In the genomic region with DNA sequence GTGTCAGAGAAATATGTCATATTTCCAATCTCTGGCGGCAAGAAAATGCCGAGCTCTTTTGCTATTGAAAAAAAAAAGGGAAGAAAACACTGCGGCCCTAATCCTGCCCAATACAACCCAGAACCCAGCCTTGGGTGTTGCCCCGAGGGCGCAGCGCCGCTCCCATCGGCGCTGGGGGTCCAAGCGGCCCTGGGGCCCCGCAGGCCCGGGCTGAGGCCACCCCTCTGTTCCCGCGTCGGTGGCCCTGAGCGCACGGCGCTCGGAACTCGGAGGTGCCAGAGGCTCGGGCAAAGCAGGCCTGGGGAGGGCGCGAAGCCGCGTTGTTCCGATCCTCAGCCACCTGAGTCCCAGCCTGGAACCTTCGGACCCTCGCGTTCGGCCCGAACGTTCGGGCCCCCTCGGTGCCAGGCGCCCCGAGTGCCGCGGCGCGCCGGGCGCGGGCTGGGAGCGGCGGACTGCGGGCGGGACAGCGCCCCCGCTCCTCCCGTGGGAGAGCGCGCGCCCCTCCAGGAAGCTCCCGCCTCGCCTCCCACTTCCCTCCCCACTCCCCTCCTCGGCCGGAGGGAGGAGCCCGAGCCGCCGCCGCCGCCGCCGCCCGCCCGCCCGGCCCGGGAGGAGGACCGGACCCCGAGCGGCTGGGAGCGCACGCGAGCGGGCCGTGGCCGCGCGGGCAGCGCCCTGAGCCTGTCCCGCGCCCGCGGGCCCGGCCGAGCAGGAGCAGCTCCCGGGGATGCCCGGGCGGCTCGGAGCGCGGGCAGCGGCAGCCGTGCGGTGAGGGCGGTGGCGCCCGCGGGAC, we compare ENCODE assay signal across 1 cellular context.
TF ChIP-seq lines count a peak whose summit lies in the region.

A gene (plus strand): TSS at position 594 of the 796 bp plus-strand sequence. CDS start 18,160 bp downstream, outside the sequence.

TF ChIP-seq in HepG2, 621 proteins besides CTCF, POLR2A, EP300 and RAD21 (continued from another document and continues in another):
- TF ChIP-seq, protein P1, sequence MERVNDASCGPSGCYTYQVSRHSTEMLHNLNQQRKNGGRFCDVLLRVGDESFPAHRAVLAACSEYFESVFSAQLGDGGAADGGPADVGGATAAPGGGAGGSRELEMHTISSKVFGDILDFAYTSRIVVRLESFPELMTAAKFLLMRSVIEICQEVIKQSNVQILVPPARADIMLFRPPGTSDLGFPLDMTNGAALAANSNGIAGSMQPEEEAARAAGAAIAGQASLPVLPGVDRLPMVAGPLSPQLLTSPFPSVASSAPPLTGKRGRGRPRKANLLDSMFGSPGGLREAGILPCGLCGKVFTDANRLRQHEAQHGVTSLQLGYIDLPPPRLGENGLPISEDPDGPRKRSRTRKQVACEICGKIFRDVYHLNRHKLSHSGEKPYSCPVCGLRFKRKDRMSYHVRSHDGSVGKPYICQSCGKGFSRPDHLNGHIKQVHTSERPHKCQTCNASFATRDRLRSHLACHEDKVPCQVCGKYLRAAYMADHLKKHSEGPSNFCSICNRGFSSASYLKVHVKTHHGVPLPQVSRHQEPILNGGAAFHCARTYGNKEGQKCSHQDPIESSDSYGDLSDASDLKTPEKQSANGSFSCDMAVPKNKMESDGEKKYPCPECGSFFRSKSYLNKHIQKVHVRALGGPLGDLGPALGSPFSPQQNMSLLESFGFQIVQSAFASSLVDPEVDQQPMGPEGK (CRISPR knock-in tag; IDR thresholded peaks at IDR 0.05): peak; percentile 24; the same call in 1 of the 2 replicates
- TF ChIP-seq ZNF292 (CRISPR knock-in tag; IDR thresholded peaks at IDR 0.05; ENCODE audit: borderline replicate concordance, low read depth): no peak
- TF ChIP-seq, protein P2, sequence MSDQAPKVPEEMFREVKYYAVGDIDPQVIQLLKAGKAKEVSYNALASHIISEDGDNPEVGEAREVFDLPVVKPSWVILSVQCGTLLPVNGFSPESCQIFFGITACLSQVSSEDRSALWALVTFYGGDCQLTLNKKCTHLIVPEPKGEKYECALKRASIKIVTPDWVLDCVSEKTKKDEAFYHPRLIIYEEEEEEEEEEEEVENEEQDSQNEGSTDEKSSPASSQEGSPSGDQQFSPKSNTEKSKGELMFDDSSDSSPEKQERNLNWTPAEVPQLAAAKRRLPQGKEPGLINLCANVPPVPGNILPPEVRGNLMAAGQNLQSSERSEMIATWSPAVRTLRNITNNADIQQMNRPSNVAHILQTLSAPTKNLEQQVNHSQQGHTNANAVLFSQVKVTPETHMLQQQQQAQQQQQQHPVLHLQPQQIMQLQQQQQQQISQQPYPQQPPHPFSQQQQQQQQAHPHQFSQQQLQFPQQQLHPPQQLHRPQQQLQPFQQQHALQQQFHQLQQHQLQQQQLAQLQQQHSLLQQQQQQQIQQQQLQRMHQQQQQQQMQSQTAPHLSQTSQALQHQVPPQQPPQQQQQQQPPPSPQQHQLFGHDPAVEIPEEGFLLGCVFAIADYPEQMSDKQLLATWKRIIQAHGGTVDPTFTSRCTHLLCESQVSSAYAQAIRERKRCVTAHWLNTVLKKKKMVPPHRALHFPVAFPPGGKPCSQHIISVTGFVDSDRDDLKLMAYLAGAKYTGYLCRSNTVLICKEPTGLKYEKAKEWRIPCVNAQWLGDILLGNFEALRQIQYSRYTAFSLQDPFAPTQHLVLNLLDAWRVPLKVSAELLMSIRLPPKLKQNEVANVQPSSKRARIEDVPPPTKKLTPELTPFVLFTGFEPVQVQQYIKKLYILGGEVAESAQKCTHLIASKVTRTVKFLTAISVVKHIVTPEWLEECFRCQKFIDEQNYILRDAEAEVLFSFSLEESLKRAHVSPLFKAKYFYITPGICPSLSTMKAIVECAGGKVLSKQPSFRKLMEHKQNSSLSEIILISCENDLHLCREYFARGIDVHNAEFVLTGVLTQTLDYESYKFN (CRISPR knock-in tag; conservative IDR thresholded peaks at IDR 0.05): no peak
- no peak for TF ChIP-seq HNRNPK (IDR thresholded peaks at IDR 0.05; ENCODE audit: low read depth, low read length, poor library complexity, severe bottlenecking)
- TF ChIP-seq, protein P3, sequence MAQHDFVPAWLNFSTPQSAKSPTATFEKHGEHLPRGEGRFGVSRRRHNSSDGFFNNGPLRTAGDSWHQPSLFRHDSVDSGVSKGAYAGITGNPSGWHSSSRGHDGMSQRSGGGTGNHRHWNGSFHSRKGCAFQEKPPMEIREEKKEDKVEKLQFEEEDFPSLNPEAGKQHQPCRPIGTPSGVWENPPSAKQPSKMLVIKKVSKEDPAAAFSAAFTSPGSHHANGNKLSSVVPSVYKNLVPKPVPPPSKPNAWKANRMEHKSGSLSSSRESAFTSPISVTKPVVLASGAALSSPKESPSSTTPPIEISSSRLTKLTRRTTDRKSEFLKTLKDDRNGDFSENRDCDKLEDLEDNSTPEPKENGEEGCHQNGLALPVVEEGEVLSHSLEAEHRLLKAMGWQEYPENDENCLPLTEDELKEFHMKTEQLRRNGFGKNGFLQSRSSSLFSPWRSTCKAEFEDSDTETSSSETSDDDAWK (CRISPR knock-in tag; IDR thresholded peaks at IDR 0.05): no peak
- no peak; the same call in 1 of the 2 replicates for TF ChIP-seq ZNF33B (CRISPR knock-in tag; IDR thresholded peaks at IDR 0.05)
- no peak for TF ChIP-seq RFXANK (CRISPR knock-in tag; IDR thresholded peaks at IDR 0.05)
- no peak for TF ChIP-seq CHD2 (IDR thresholded peaks at IDR 0.05; ENCODE audit: low read depth, low read length)
- TF ChIP-seq, protein P4, sequence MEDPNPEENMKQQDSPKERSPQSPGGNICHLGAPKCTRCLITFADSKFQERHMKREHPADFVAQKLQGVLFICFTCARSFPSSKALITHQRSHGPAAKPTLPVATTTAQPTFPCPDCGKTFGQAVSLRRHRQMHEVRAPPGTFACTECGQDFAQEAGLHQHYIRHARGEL (CRISPR knock-in tag; IDR thresholded peaks at IDR 0.05): no peak
- no peak; the same call in 1 of the 2 replicates for TF ChIP-seq KDM2A (CRISPR knock-in tag; IDR thresholded peaks at IDR 0.05; ENCODE audit: borderline replicate concordance, low read depth)
- no peak for TF ChIP-seq ZNF670 (CRISPR knock-in tag; IDR thresholded peaks at IDR 0.05; ENCODE audit: borderline replicate concordance)
- TF ChIP-seq SMARCE1 (IDR thresholded peaks at IDR 0.05; ENCODE audit: borderline replicate concordance): no peak
- TF ChIP-seq FOSL1 (CRISPR knock-in tag; IDR thresholded peaks at IDR 0.05; ENCODE audit: borderline replicate concordance): no peak
- no peak for TF ChIP-seq ZNF629 (CRISPR knock-in tag; conservative IDR thresholded peaks at IDR 0.05)
- no peak for TF ChIP-seq ZSCAN29 (CRISPR knock-in tag; conservative IDR thresholded peaks at IDR 0.05)
- no peak for TF ChIP-seq ZSCAN31 (CRISPR knock-in tag; IDR thresholded peaks at IDR 0.05; ENCODE audit: low read depth)
- TF ChIP-seq HNRNPH1 (optimal IDR thresholded peaks at IDR 0.05; ENCODE audit: low read depth, low read length): no peak
- TF ChIP-seq, protein P5, sequence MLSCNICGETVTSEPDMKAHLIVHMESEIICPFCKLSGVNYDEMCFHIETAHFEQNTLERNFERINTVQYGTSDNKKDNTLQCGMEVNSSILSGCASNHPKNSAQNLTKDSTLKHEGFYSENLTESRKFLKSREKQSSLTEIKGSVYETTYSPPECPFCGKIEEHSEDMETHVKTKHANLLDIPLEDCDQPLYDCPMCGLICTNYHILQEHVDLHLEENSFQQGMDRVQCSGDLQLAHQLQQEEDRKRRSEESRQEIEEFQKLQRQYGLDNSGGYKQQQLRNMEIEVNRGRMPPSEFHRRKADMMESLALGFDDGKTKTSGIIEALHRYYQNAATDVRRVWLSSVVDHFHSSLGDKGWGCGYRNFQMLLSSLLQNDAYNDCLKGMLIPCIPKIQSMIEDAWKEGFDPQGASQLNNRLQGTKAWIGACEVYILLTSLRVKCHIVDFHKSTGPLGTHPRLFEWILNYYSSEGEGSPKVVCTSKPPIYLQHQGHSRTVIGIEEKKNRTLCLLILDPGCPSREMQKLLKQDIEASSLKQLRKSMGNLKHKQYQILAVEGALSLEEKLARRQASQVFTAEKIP (CRISPR knock-in tag; IDR thresholded peaks at IDR 0.05; ENCODE audit: borderline replicate concordance): no peak
- TF ChIP-seq, protein P6, sequence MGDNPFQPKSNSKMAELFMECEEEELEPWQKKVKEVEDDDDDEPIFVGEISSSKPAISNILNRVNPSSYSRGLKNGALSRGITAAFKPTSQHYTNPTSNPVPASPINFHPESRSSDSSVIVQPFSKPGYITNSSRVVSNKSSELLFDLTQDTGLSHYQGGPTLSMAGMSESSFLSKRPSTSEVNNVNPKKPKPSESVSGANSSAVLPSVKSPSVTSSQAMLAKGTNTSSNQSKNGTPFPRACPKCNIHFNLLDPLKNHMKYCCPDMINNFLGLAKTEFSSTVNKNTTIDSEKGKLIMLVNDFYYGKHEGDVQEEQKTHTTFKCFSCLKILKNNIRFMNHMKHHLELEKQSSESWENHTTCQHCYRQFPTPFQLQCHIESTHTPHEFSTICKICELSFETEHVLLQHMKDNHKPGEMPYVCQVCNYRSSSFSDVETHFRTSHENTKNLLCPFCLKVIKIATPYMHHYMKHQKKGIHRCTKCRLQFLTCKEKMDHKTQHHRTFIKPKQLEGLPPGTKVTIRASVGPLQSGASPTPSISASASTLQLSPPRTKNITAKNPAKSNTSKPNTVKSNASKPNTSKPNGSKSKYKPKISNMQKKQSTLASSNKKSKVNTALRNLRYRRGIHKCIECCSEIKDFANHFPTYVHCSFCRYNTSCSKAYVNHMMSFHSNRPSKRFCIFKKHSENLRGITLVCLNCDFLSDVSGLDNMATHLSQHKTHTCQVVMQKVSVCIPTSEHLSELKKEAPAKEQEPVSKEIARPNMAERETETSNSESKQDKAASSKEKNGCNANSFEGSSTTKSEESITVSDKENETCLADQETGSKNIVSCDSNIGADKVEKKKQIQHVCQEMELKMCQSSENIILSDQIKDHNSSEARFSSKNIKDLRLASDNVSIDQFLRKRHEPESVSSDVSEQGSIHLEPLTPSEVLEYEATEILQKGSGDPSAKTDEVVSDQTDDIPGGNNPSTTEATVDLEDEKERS (CRISPR knock-in tag; IDR thresholded peaks at IDR 0.05): no peak
- TF ChIP-seq, protein P7, sequence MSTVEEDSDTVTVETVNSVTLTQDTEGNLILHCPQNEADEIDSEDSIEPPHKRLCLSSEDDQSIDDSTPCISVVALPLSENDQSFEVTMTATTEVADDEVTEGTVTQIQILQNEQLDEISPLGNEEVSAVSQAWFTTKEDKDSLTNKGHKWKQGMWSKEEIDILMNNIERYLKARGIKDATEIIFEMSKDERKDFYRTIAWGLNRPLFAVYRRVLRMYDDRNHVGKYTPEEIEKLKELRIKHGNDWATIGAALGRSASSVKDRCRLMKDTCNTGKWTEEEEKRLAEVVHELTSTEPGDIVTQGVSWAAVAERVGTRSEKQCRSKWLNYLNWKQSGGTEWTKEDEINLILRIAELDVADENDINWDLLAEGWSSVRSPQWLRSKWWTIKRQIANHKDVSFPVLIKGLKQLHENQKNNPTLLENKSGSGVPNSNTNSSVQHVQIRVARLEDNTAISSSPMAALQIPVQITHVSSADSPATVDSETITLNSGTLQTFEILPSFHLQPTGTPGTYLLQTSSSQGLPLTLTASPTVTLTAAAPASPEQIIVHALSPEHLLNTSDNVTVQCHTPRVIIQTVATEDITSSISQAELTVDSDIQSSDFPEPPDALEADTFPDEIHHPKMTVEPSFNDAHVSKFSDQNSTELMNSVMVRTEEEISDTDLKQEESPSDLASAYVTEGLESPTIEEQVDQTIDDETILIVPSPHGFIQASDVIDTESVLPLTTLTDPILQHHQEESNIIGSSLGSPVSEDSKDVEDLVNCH (CRISPR knock-in tag; IDR thresholded peaks at IDR 0.05): no peak
- no peak for TF ChIP-seq TEAD2 (CRISPR knock-in tag; IDR thresholded peaks at IDR 0.05)
- TF ChIP-seq, protein P8, sequence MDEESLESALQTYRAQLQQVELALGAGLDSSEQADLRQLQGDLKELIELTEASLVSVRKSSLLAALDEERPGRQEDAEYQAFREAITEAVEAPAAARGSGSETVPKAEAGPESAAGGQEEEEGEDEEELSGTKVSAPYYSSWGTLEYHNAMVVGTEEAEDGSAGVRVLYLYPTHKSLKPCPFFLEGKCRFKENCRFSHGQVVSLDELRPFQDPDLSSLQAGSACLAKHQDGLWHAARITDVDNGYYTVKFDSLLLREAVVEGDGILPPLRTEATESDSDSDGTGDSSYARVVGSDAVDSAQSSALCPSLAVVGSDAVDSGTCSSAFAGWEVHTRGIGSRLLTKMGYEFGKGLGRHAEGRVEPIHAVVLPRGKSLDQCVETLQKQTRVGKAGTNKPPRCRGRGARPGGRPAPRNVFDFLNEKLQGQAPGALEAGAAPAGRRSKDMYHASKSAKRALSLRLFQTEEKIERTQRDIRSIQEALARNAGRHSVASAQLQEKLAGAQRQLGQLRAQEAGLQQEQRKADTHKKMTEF (CRISPR knock-in tag; IDR thresholded peaks at IDR 0.05): 0 out of 2 replicates have a peak, but pooled peaks have one; percentile 19
- no peak; the same call in 1 of the 2 replicates for TF ChIP-seq ZNF547 (CRISPR knock-in tag; IDR thresholded peaks at IDR 0.05)
- TF ChIP-seq ZNF530 (CRISPR knock-in tag; IDR thresholded peaks at IDR 0.05; ENCODE audit: low read depth): no peak
- no peak for TF ChIP-seq RBM22 (optimal IDR thresholded peaks at IDR 0.05; ENCODE audit: low read length)
- TF ChIP-seq, protein P9, sequence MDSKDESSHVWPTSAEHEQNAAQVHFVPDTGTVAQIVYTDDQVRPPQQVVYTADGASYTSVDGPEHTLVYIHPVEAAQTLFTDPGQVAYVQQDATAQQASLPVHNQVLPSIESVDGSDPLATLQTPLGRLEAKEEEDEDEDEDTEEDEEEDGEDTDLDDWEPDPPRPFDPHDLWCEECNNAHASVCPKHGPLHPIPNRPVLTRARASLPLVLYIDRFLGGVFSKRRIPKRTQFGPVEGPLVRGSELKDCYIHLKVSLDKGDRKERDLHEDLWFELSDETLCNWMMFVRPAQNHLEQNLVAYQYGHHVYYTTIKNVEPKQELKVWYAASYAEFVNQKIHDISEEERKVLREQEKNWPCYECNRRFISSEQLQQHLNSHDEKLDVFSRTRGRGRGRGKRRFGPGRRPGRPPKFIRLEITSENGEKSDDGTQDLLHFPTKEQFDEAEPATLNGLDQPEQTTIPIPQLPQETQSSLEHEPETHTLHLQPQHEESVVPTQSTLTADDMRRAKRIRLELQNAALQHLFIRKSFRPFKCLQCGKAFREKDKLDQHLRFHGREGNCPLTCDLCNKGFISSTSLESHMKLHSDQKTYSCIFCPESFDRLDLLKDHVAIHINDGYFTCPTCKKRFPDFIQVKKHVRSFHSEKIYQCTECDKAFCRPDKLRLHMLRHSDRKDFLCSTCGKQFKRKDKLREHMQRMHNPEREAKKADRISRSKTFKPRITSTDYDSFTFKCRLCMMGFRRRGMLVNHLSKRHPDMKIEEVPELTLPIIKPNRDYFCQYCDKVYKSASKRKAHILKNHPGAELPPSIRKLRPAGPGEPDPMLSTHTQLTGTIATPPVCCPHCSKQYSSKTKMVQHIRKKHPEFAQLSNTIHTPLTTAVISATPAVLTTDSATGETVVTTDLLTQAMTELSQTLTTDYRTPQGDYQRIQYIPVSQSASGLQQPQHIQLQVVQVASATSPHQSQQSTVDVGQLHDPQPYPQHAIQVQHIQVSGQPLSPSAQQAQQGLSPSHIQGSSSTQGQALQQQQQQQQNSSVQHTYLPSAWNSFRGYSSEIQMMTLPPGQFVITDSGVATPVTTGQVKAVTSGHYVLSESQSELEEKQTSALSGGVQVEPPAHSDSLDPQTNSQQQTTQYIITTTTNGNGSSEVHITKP (CRISPR knock-in tag; IDR thresholded peaks at IDR 0.05; ENCODE audit: low read depth): no peak
- TF ChIP-seq ZNF564 (CRISPR knock-in tag; IDR thresholded peaks at IDR 0.05): no peak
- no peak for TF ChIP-seq MIER3 (CRISPR knock-in tag; IDR thresholded peaks at IDR 0.05; ENCODE audit: borderline replicate concordance)
- no peak for TF ChIP-seq ZNF441 (CRISPR knock-in tag; IDR thresholded peaks at IDR 0.05; ENCODE audit: borderline replicate concordance)
- TF ChIP-seq ZNF678 (CRISPR knock-in tag; IDR thresholded peaks at IDR 0.05): no peak; the same call in none of the 2 replicates
- no peak for TF ChIP-seq ZZZ3 (CRISPR knock-in tag; IDR thresholded peaks at IDR 0.05; ENCODE audit: borderline replicate concordance)
- TF ChIP-seq LCORL (IDR thresholded peaks at IDR 0.05): no peak
- TF ChIP-seq LCORL (CRISPR knock-in tag; IDR thresholded peaks at IDR 0.05): no peak
- no peak for TF ChIP-seq SUZ12 (IDR thresholded peaks at IDR 0.05; ENCODE audit: low read depth, low read length)
